In genomic region chr7:25557379-25557916, GRCh38 we compare ENCODE assay signal across 22 cellular contexts.
DNase-seq lines count a peak whose midpoint lies in the region; ATAC-seq and TF ChIP-seq lines count a peak whose summit lies in the region.
"Had no signal": no experiment of that assay in that cellular context is flagged by ENCODE, and none has a peak within 500 bp of the region (broad histone marks: within the 10 kb centered on the region; RNA-seq: fewer than 3 reads in every experiment).

No MANE protein-coding gene starts in this region.

- H3K4me1 ChIP-seq in hepatocyte (ENCODE audit: insufficient read depth) (no peaks in the 10 kb centered on the region), thyroid gland (peaks cover 24 to 40% of the 10 kb centered on the region in 2 donors)
- H3K4me1 ChIP-seq: prostate gland, vagina had no signal

- no peak overlapping the region for H3K4me2 ChIP-seq in hepatocyte

- H3K9me3 ChIP-seq in T-helper 17 cell (ENCODE audit: control insufficient read depth, low read length, poor library complexity, severe bottlenecking) (no peaks in the 10 kb centered on the region), hepatocyte (ENCODE audit: low read depth) (no peaks in the 10 kb centered on the region), thyroid gland (no peaks in the 10 kb centered on the region)
- H3K9me3 ChIP-seq: prostate gland, thoracic aorta, vagina had no signal

- H3K79me2 ChIP-seq in hepatocyte, result no peaks in the 10 kb centered on the region

- H3K9me3 Mint-ChIP-seq in activated CD4-positive, alpha-beta memory T cell treated with anti-CD3 and anti-CD28 coated beads for 36 hours, result no peaks in the 10 kb centered on the region
- H3K9me3 Mint-ChIP-seq in activated CD4-positive, alpha-beta memory T cell treated with anti-CD3 and anti-CD28 coated beads, Interleukin-2, amount 10 ng/mL, durations not matched to agents 7 days and 5 days, result no peaks in the 10 kb centered on the region

- no peaks in the 10 kb centered on the region for H3K9me2 ChIP-seq in hepatocyte (replicated peaks; ENCODE audit: insufficient read depth)

- POLR2A ChIA-PET in activated CD4-positive, alpha-beta memory T cell treated with anti-CD3 and anti-CD28 coated beads for 36 hours (lab: Charles Lee), result no interaction called here
- POLR2A ChIA-PET in activated CD4-positive, alpha-beta memory T cell treated with anti-CD3 and anti-CD28 coated beads, Interleukin-2, amount 10 ng/mL, durations not matched to agents 7 days and 5 days (lab: Charles Lee), result no interaction called here

- H3K36me3 Mint-ChIP-seq in activated CD4-positive, alpha-beta memory T cell treated with anti-CD3 and anti-CD28 coated beads for 36 hours, result no peaks in the 10 kb centered on the region
- H3K36me3 Mint-ChIP-seq in activated CD4-positive, alpha-beta memory T cell treated with anti-CD3 and anti-CD28 coated beads, Interleukin-2, amount 10 ng/mL, durations not matched to agents 7 days and 5 days (ENCODE audit: low read depth), result no peaks in the 10 kb centered on the region
- H3K36me3 Mint-ChIP-seq in T-helper 17 cell (ENCODE audit: low read depth), result peaks cover 3% of the 10 kb centered on the region
- H3K36me3 Mint-ChIP-seq: CD4-positive, CD25-positive, alpha-beta regulatory T cell had no signal

- CTCF ChIA-PET in activated CD4-positive, alpha-beta memory T cell treated with anti-CD3 and anti-CD28 coated beads for 36 hours (lab: Charles Lee), result no interaction called here
- CTCF ChIA-PET in activated CD4-positive, alpha-beta memory T cell treated with anti-CD3 and anti-CD28 coated beads, Interleukin-2, amount 10 ng/mL, durations not matched to agents 7 days and 5 days (lab: Charles Lee), result no interaction called here

- H2AFZ ChIP-seq in hepatocyte, result no peak overlapping the region

- no peak overlapping the region for H3K27ac ChIP-seq in hepatocyte
- peak overlapping the region in 2 of 3 donors; percentile 56 to 79 for H3K27ac ChIP-seq in thyroid gland
- H3K27ac ChIP-seq: heart left ventricle, prostate gland, thoracic aorta, vagina had no signal

- H3K27ac Mint-ChIP-seq in activated CD4-positive, alpha-beta memory T cell treated with anti-CD3 and anti-CD28 coated beads for 36 hours, result no peak overlapping the region
- H3K27ac Mint-ChIP-seq in activated CD4-positive, alpha-beta memory T cell treated with anti-CD3 and anti-CD28 coated beads, Interleukin-2, amount 10 ng/mL, durations not matched to agents 7 days and 5 days, result no peak overlapping the region
- H3K27ac Mint-ChIP-seq in T-helper 17 cell, result peak overlapping the region; percentile 80
- H3K27ac Mint-ChIP-seq: activated CD4-positive, alpha-beta T cell treated with anti-CD3 and anti-CD28 coated beads for 36 hours; CD4-positive, CD25-positive, alpha-beta regulatory T cell had no signal

- peak; percentile 13 for DNase-seq in activated CD4-positive, alpha-beta memory T cell treated with anti-CD3 and anti-CD28 coated beads for 36 hours
- DNase-seq in activated CD4-positive, alpha-beta memory T cell treated with anti-CD3 and anti-CD28 coated beads, Interleukin-2, amount 10 ng/mL, durations not matched to agents 7 days and 5 days, result no peak
- DNase-seq in T-helper 17 cell, result no peak
- peak; percentile 34 for DNase-seq in hepatocyte (ENCODE audit: low spot score)
- DNase-seq in thyroid gland, result peak; percentile 44 to 72
- DNase-seq in T-helper 9 cell, result no peak
- no peak for DNase-seq in stimulated activated naive CD4-positive, alpha-beta T cell treated with Interleukin-2 at 50 U/mL for 16 hours (lab: John Stamatoyannopoulos, UW)
- DNase-seq: activated CD4-positive, alpha-beta T cell treated with anti-CD3 and anti-CD28 coated beads for 36 hours; activated gamma-delta T cell; activated T-cell treated with anti-CD3 and anti-CD28 coated beads, Interleukin-2, amount 50 U/mL, for 1 hour; effector CD8-positive, alpha-beta T cell; heart left ventricle; mammary epithelial cell; NCI-H146; NCI-H226; nucleus accumbens; RPMI8226 had no signal

- TF ChIP-seq POLR2A in thyroid gland (IDR thresholded peaks at IDR 0.05), result no peak

- peaks cover 5% of the 10 kb centered on the region for H3K4me1 Mint-ChIP-seq in activated CD4-positive, alpha-beta memory T cell treated with anti-CD3 and anti-CD28 coated beads for 36 hours (ENCODE audit: low read depth)
- no peaks in the 10 kb centered on the region for H3K4me1 Mint-ChIP-seq in activated CD4-positive, alpha-beta memory T cell treated with anti-CD3 and anti-CD28 coated beads, Interleukin-2, amount 10 ng/mL, durations not matched to agents 7 days and 5 days
- H3K4me1 Mint-ChIP-seq in T-helper 17 cell, result peaks cover 16% of the 10 kb centered on the region

- TF ChIP-seq CTCF in hepatocyte (IDR thresholded peaks at IDR 0.05; ENCODE audit: poor library complexity) (no peak), thyroid gland (IDR thresholded peaks at IDR 0.05) (no peak)

- H3K27me3 ChIP-seq in hepatocyte, result no peaks in the 10 kb centered on the region
- H3K27me3 ChIP-seq in thyroid gland, result no peaks in the 10 kb centered on the region
- H3K27me3 ChIP-seq: heart left ventricle, vagina had no signal

- no peak overlapping the region for H3K4me3 Mint-ChIP-seq in activated CD4-positive, alpha-beta memory T cell treated with anti-CD3 and anti-CD28 coated beads for 36 hours
- H3K4me3 Mint-ChIP-seq in activated CD4-positive, alpha-beta memory T cell treated with anti-CD3 and anti-CD28 coated beads, Interleukin-2, amount 10 ng/mL, durations not matched to agents 7 days and 5 days, result no peak overlapping the region
- no peak overlapping the region for H3K4me3 Mint-ChIP-seq in T-helper 17 cell
- H3K4me3 Mint-ChIP-seq: activated CD4-positive, alpha-beta T cell treated with anti-CD3 and anti-CD28 coated beads for 36 hours; CD4-positive, CD25-positive, alpha-beta regulatory T cell had no signal

- intact Hi-C loops in activated CD4-positive, alpha-beta memory T cell treated with anti-CD3 and anti-CD28 coated beads for 36 hours (cut with micrococcal nuclease), result no loop called here
- intact Hi-C loops in thyroid gland (cut with DNase I), result no loop called here

- no peak for ATAC-seq in T-helper 17 cell
- no peak for ATAC-seq in GM21737 (IDR thresholded peaks at IDR 0.05; ENCODE audit: unreplicated experiment)
- ATAC-seq: activated CD4-positive, alpha-beta T cell treated with anti-CD3 and anti-CD28 coated beads for 36 hours; heart left ventricle had no signal

- 40% methylated on average over 8 of the region's 8 CpGs for WGBS in hepatocyte (ENCODE audit: low lambda C conversion rate, missing lambda C conversion rate)
- WGBS in thyroid gland, 2 donors, result 62% methylated on average over 8 of the region's 8 CpGs

- H3K27me3 Mint-ChIP-seq in activated CD4-positive, alpha-beta memory T cell treated with anti-CD3 and anti-CD28 coated beads for 36 hours, result peaks cover 3% of the 10 kb centered on the region
- H3K27me3 Mint-ChIP-seq in activated CD4-positive, alpha-beta memory T cell treated with anti-CD3 and anti-CD28 coated beads, Interleukin-2, amount 10 ng/mL, durations not matched to agents 7 days and 5 days, result peaks cover 11% of the 10 kb centered on the region
- peaks cover 61% of the 10 kb centered on the region for H3K27me3 Mint-ChIP-seq in T-helper 17 cell

- no peak overlapping the region for H3K4me3 ChIP-seq in hepatocyte
- no peak overlapping the region for H3K4me3 ChIP-seq in thyroid gland (replicated peaks in 1 of 3)
- H3K4me3 ChIP-seq: heart left ventricle, prostate gland, thoracic aorta, vagina had no signal

- H3K36me3 ChIP-seq in hepatocyte (replicated peaks; ENCODE audit: insufficient read depth, low read depth) (no peaks in the 10 kb centered on the region), thyroid gland (no peaks in the 10 kb centered on the region)
- H3K36me3 ChIP-seq: heart left ventricle, prostate gland, thoracic aorta, vagina had no signal

- H4K20me1 ChIP-seq in hepatocyte (ENCODE audit: insufficient read depth, poor library complexity, severe bottlenecking), result no peaks in the 10 kb centered on the region

Comparison
In these comparisons a context has a peak if more than half of its experiments do, and no peak if none do; other contexts are left out.
1. DNase-seq: peak in activated CD4-positive, alpha-beta memory T cell treated with anti-CD3 and anti-CD28 coated beads for 36 hours (single experiment), hepatocyte (single experiment) and thyroid gland (2 of 2); none in activated CD4-positive, alpha-beta memory T cell treated with anti-CD3 and anti-CD28 coated beads, Interleukin-2, amount 10 ng/mL, durations not matched to agents 7 days and 5 days (single experiment), T-helper 17 cell (0 of 3), T-helper 9 cell (single experiment) and stimulated activated naive CD4-positive, alpha-beta T cell treated with Interleukin-2 at 50 U/mL for 16 hours (single experiment).